11 cellular contexts compared by ENCODE assay signal in the genomic region with DNA sequence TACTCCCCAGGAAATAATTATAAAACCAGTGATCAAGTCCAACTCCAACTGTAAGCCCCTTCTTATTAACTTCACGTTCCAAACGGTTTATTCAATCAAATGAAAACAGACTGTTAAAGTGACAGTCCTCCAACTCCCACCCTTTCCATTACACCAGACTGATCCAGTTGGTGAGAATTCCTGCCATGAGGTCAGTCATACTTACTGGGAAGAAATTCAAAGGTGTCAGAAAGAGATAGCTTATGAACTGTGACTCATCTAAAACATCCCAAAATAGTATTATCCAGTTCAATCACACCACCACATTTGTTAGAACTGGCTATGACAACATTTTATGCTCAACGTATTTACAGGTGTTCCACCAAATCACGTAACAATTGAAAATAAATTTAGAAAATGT. TPM values are rescaled to one million over a fixed set of nuclear protein-coding genes. Genes with fewer than 3 reads are reported as not detected.
A peak's percentile ranks its signal among the peaks of the same experiment; 100 is the strongest.
DNase-seq lines count a peak whose midpoint lies in the region; ATAC-seq and TF ChIP-seq lines count a peak whose summit lies in the region.
"Had no signal": no experiment of that assay in that cellular context is flagged by ENCODE, and none has a peak within 500 bp of the region (broad histone marks: within the 10 kb centered on the region; RNA-seq: fewer than 3 reads in every experiment).

No MANE protein-coding gene starts in this region.

- H3K36me3 ChIP-seq in CD4-positive, alpha-beta memory T cell (ENCODE audit: insufficient read depth, low read length): no peaks in the 10 kb centered on the region
- H3K36me3 ChIP-seq in IMR-90 (ENCODE audit: control insufficient read depth, insufficient read depth, low read length): peaks cover 27% of the 10 kb centered on the region
- H3K36me3 ChIP-seq in brain microvascular endothelial cell (replicated peaks): peaks cover 15% of the 10 kb centered on the region
- peaks cover 0 to 27% (median 10%) of the 10 kb centered on the region in 3 donors for H3K36me3 ChIP-seq in tibial artery
- H3K36me3 ChIP-seq in mucosa of descending colon (ENCODE audit: low read depth): no peaks in the 10 kb centered on the region

- H3K79me1 ChIP-seq in IMR-90 (ENCODE audit: low read depth in 1 of 2, low read length in 2 of 2): peaks cover 18 to 71% of the 10 kb centered on the region in 2 experiments

- no peak overlapping the region for H3K4me2 ChIP-seq in IMR-90 (ENCODE audit: low read depth, low read length)

- no peak for TF ChIP-seq CTCF in IMR-90 (conservative IDR thresholded peaks at IDR 0.05; ENCODE audit: low read depth, low read length)
- no peak for TF ChIP-seq CTCF in nephron progenitor cell (IDR thresholded peaks at IDR 0.05)
- no peak for TF ChIP-seq CTCF in brain microvascular endothelial cell (IDR thresholded peaks at IDR 0.05; ENCODE audit: low read depth, low read length, missing control alignments)
- no peak for TF ChIP-seq CTCF in tibial artery (IDR thresholded peaks at IDR 0.05)
- no peak for TF ChIP-seq CTCF in mucosa of descending colon (IDR thresholded peaks at IDR 0.05)

- H3K18ac ChIP-seq in IMR-90 (ENCODE audit: low read depth, low read length): no peak overlapping the region

- no peak for TF ChIP-seq POLR2A in IMR-90 (IDR thresholded peaks at IDR 0.05; ENCODE audit: low read depth, low read length)

- H3K9me3 Mint-ChIP-seq in CD4-positive, alpha-beta memory T cell: no peaks in the 10 kb centered on the region
- peaks cover 1% of the 10 kb centered on the region for H3K9me3 Mint-ChIP-seq in nephron progenitor cell

- DNase-seq in CD4-positive, alpha-beta memory T cell: no peak
- DNase-seq in IMR-90: peak; percentile 28
- DNase-seq in dermis microvascular lymphatic vessel endothelial cell (ENCODE audit: low read depth in 2 of 2): peak; percentile 43 to 64
- DNase-seq in nephron progenitor cell: no peak
- DNase-seq in brain microvascular endothelial cell: no peak
- no peak for DNase-seq in tibial artery
- no peak for DNase-seq in mucosa of descending colon
- DNase-seq: mesendoderm; stimulated activated CD4-positive, alpha-beta T cell treated with anti-CD3 and anti-CD28 coated beads, Interleukin-4, amount 100 ng/mL, for 1 hour; stomach had no signal

- H3K27me3 Mint-ChIP-seq in CD4-positive, alpha-beta memory T cell: no peaks in the 10 kb centered on the region
- H3K27me3 Mint-ChIP-seq in nephron progenitor cell (ENCODE audit: low read depth, poor library complexity): no peaks in the 10 kb centered on the region

- H3K9me3 ChIP-seq in CD4-positive, alpha-beta memory T cell (ENCODE audit: control insufficient read depth in 1 of 2, low read length in 2 of 2): no peaks in the 10 kb centered on the region
- H3K9me3 ChIP-seq in IMR-90 (ENCODE audit: control insufficient read depth, insufficient read depth, low read length): no peaks in the 10 kb centered on the region
- no peaks in the 10 kb centered on the region for H3K9me3 ChIP-seq in tibial artery
- no peaks in the 10 kb centered on the region for H3K9me3 ChIP-seq in mucosa of descending colon
- H3K9me3 ChIP-seq: stomach had no signal

- no peak overlapping the region for H2BK15ac ChIP-seq in IMR-90 (ENCODE audit: low read depth, low read length)

- no peak overlapping the region for H2AK5ac ChIP-seq in IMR-90 (ENCODE audit: low read depth, low read length)

- H3K23ac ChIP-seq in IMR-90 (ENCODE audit: low read depth, low read length): no peak overlapping the region

- intact Hi-C loops in CD4-positive, alpha-beta memory T cell (cut with micrococcal nuclease): no loop called here
- intact Hi-C loops in IMR-90 (cut with micrococcal nuclease) (no loop called here), tibial artery (cut with DNase I; ENCODE audit: low total_unique reads) (no loop called here), mucosa of descending colon (cut with DNase I, micrococcal nuclease) (no loop called here)

- H2AFZ ChIP-seq in IMR-90 (replicated peaks; ENCODE audit: low read length, poor library complexity): no peak overlapping the region

- H3K14ac ChIP-seq in IMR-90 (replicated peaks; ENCODE audit: low read depth, low read length): no peak overlapping the region

- H3K4me3 Mint-ChIP-seq in CD4-positive, alpha-beta memory T cell: no peak overlapping the region
- H3K4me3 Mint-ChIP-seq in nephron progenitor cell: no peak overlapping the region

- H4K20me1 ChIP-seq in IMR-90 (ENCODE audit: insufficient read depth, low read length): peaks cover 19% of the 10 kb centered on the region

- TF ChIP-seq RAD21 in IMR-90 (IDR thresholded peaks at IDR 0.05; ENCODE audit: low read length): no peak

- H3K4ac ChIP-seq in IMR-90 (ENCODE audit: low read depth, low read length): no peak overlapping the region

- WGBS in IMR-90 (ENCODE audit: extremely low coverage in 2 of 2, insufficient read length in 1 of 2), 2 experiments: no CpG with 5 or more reads among the region's 4 CpGs

- in situ Hi-C loops in IMR-90 (cut with MboI; ENCODE audit: low sequenced_read_pairs) (no loop called here), brain microvascular endothelial cell (cut with HindIII; ENCODE audit: low pct_ligation_motif_present, low sequenced_read_pairs) (no loop called here)

- H3K27ac Mint-ChIP-seq in CD4-positive, alpha-beta memory T cell: peak overlapping the region; percentile 8 to 88 (median 39)
- peak overlapping the region; percentile 87 for H3K27ac Mint-ChIP-seq in nephron progenitor cell

- no peak overlapping the region for H4K91ac ChIP-seq in IMR-90 (ENCODE audit: insufficient read depth, low read depth, low read length)

- no peak overlapping the region for H2BK20ac ChIP-seq in IMR-90 (ENCODE audit: low read depth, low read length)

- no peak overlapping the region for H3K27ac ChIP-seq in CD4-positive, alpha-beta memory T cell (ENCODE audit: low read depth, low read length)
- H3K27ac ChIP-seq in IMR-90 (ENCODE audit: insufficient read depth, low read length) (no peak overlapping the region), brain microvascular endothelial cell (no peak overlapping the region), tibial artery (no peak overlapping the region)
- H3K27ac ChIP-seq: stomach had no signal

- no peak overlapping the region for H3K4me3 ChIP-seq in CD4-positive, alpha-beta memory T cell (ENCODE audit: low read length in 2 of 2)
- H3K4me3 ChIP-seq in IMR-90 (ENCODE audit: insufficient read depth, low read depth, low read length) (no peak overlapping the region), brain microvascular endothelial cell (ENCODE audit: low read depth, low read length) (no peak overlapping the region), tibial artery (no peak overlapping the region), mucosa of descending colon (no peak overlapping the region)
- H3K4me3 ChIP-seq: stomach had no signal

- peaks cover 4 to 25% of the 10 kb centered on the region in 2 donors for H3K36me3 Mint-ChIP-seq in CD4-positive, alpha-beta memory T cell
- peaks cover 70% of the 10 kb centered on the region for H3K36me3 Mint-ChIP-seq in nephron progenitor cell (ENCODE audit: low read depth)

- H3K9me1 ChIP-seq in IMR-90 (ENCODE audit: insufficient read depth, low read length): peaks cover 3% of the 10 kb centered on the region

- CTCF ChIA-PET in CD4-positive, alpha-beta memory T cell (lab: Charles Lee; ENCODE audit: partially characterized antibody): no interaction called here
- CTCF ChIA-PET in IMR-90 (lab: Yijun Ruan, JAX): no interaction called here

- POLR2A ChIA-PET in CD4-positive, alpha-beta memory T cell (lab: Charles Lee; ENCODE audit: partially characterized antibody): no interaction called here
- POLR2A ChIA-PET in IMR-90 (lab: Charles Lee; ENCODE audit: unreplicated experiment): no interaction called here

- H3K4me1 Mint-ChIP-seq in CD4-positive, alpha-beta memory T cell: peaks cover 10 to 19% (median 11%) of the 10 kb centered on the region in 4 donors
- no peaks in the 10 kb centered on the region for H3K4me1 Mint-ChIP-seq in nephron progenitor cell

- no peak for ATAC-seq in IMR-90 (ENCODE audit: low read depth)
- ATAC-seq in mucosa of descending colon: no peak
- ATAC-seq: Panc1 had no signal

- H2BK5ac ChIP-seq in IMR-90 (ENCODE audit: low read depth, low read length, poor library complexity, severe bottlenecking): no peak overlapping the region

- H4K8ac ChIP-seq in IMR-90 (ENCODE audit: low read depth in 2 of 2, low read length in 2 of 2): no peak overlapping the region

- H4K5ac ChIP-seq in IMR-90 (ENCODE audit: low read depth, low read length): no peak overlapping the region

- no peak overlapping the region for H3K9ac ChIP-seq in IMR-90 (ENCODE audit: low read depth, low read length)

- no peak overlapping the region for H2BK120ac ChIP-seq in IMR-90 (ENCODE audit: low read depth, low read length)

- dilution Hi-C loops in IMR-90 (cut with HindIII; ENCODE audit: low sequenced_read_pairs, unreplicated experiment): no loop called here

- BruUV-seq in IMR-90 (replicated peaks; lab: Mats Ljungman, UMichigan): no TSS peak

- H3K56ac ChIP-seq in IMR-90 (ENCODE audit: extremely low read depth, insufficient read depth, low read length): no peak overlapping the region

- no peaks in the 10 kb centered on the region for H3K4me1 ChIP-seq in CD4-positive, alpha-beta memory T cell (ENCODE audit: insufficient read depth, low read length)
- no peaks in the 10 kb centered on the region for H3K4me1 ChIP-seq in IMR-90 (ENCODE audit: control insufficient read depth, insufficient read depth, low read length)
- H3K4me1 ChIP-seq in tibial artery: peaks cover 0 to 10% (median 0%) of the 10 kb centered on the region in 4 donors
- H3K4me1 ChIP-seq in mucosa of descending colon (ENCODE audit: low read depth): no peaks in the 10 kb centered on the region

- H2AK9ac ChIP-seq in IMR-90 (replicated peaks; ENCODE audit: low read depth, low read length, poor library complexity): no peak overlapping the region

- H3K27me3 ChIP-seq in CD4-positive, alpha-beta memory T cell (ENCODE audit: insufficient read depth, low read length): no peaks in the 10 kb centered on the region
- H3K27me3 ChIP-seq in IMR-90 (ENCODE audit: control insufficient read depth, insufficient read depth, low read length) (no peaks in the 10 kb centered on the region), brain microvascular endothelial cell (replicated peaks) (no peaks in the 10 kb centered on the region), tibial artery (no peaks in the 10 kb centered on the region)
- H3K27me3 ChIP-seq: stomach had no signal

RNA-seq across cellular contexts. Expression of a gene that starts 19.5 kb away (rescaled TPM):
- total RNA-seq in CD4-positive, alpha-beta memory T cell: 100 to 1,000 TPM in 1 of 2 experiments, 10 to 100 TPM in 1; 85.7 to 101 TPM
- polyA plus RNA-seq in CD4-positive, alpha-beta memory T cell: 10 to 100 TPM; 29.5 to 59.6 TPM
- total RNA-seq in IMR-90 (2012; rRNA removed) (39.6 and 51.4 TPM in 2 replicates), dermis microvascular lymphatic vessel endothelial cell (25.7 and 27.2 TPM in 2 replicates), mucosa of descending colon (100 to 1,000 TPM in 1 of 3 donors, 10 to 100 TPM in 2; 61.5 to 117 (median 71.5) TPM)
- polyA plus RNA-seq in IMR-90 (2012; rRNA removed): 18.6 and 20.0 TPM in 2 replicates
- 6.6 and 9.6 TPM in 2 replicates for polyA plus RNA-seq in IMR-90 (2012; cell fraction: cytosol; rRNA removed)
- 17.9 and 20.3 TPM in 2 replicates for polyA plus RNA-seq in IMR-90 (2012; cell fraction: nucleus; rRNA removed; ENCODE audit: low replicate concordance)

RNA-seq across cellular contexts. Expression of a gene that starts 40.7 kb away (rescaled TPM):
- total RNA-seq in CD4-positive, alpha-beta memory T cell: 10 to 100 TPM; 86.5 to 93.0 TPM
- 10 to 100 TPM; 31.3 to 49.0 TPM for polyA plus RNA-seq in CD4-positive, alpha-beta memory T cell
- 51.7 and 57.2 TPM in 2 replicates for total RNA-seq in IMR-90 (2012; rRNA removed)
- 55.6 and 63.0 TPM in 2 replicates for polyA plus RNA-seq in IMR-90 (2012; rRNA removed)
- 37.1 and 45.6 TPM in 2 replicates for polyA plus RNA-seq in IMR-90 (2012; cell fraction: cytosol; rRNA removed)
- 104 and 239 TPM in 2 replicates for polyA plus RNA-seq in IMR-90 (2012; cell fraction: nucleus; rRNA removed; ENCODE audit: low replicate concordance)
- 44.3 and 63.3 TPM in 2 replicates for total RNA-seq in dermis microvascular lymphatic vessel endothelial cell
- total RNA-seq in mucosa of descending colon: 10 to 100 TPM; 44.5 to 65.3 (median 45.7) TPM

Comparison
In these comparisons a context has a peak if more than half of its experiments do, and no peak if none do; other contexts are left out.
1. DNase-seq: peak in IMR-90 (single experiment) and dermis microvascular lymphatic vessel endothelial cell (2 of 2); none in CD4-positive, alpha-beta memory T cell (0 of 5), nephron progenitor cell (single experiment), brain microvascular endothelial cell (single experiment), tibial artery (0 of 2) and mucosa of descending colon (0 of 3).